In genomic region chr6:56335733-56336132, GRCh38 we compare ENCODE assay signal across 1 cellular context.
TF ChIP-seq lines count a peak whose summit lies in the region.

No MANE protein-coding gene starts in this region.

TF ChIP-seq in HCT116, 20 proteins besides CTCF, POLR2A, EP300 and RAD21 (continued from another document):
- no peak for TF ChIP-seq REST (IDR thresholded peaks at IDR 0.05; ENCODE audit: low read depth)
- no peak for TF ChIP-seq POLR2AphosphoS5 (IDR thresholded peaks at IDR 0.05; ENCODE audit: low read depth, low read length)
- TF ChIP-seq EZH2 (IDR thresholded peaks at IDR 0.05) = no peak
